Comparison of ENCODE assay signal across 15 cellular contexts in genomic region chr1:179798213-179798863, GRCh38. TPM values are rescaled to one million over a fixed set of nuclear protein-coding genes. Genes with fewer than 3 reads are reported as not detected.
DNase-seq lines count a peak whose midpoint lies in the region; ATAC-seq and TF ChIP-seq lines count a peak whose summit lies in the region.
"Had no signal": no experiment of that assay in that cellular context is flagged by ENCODE, and none has a peak within 500 bp of the region (broad histone marks: within the 10 kb centered on the region; RNA-seq: fewer than 3 reads in every experiment).

No MANE protein-coding gene starts in this region.

- H3K4me1 Mint-ChIP-seq in chondrocyte (ENCODE audit: low read depth) (no peaks in the 10 kb centered on the region), mesothelial cell of epicardium (peaks cover 43% of the 10 kb centered on the region)
- H3K4me1 Mint-ChIP-seq: CD4-positive, alpha-beta memory T cell had no signal

- H3K4me3 Mint-ChIP-seq in chondrocyte (ENCODE audit: unreplicated experiment) (no peak overlapping the region), mesothelial cell of epicardium (no peak overlapping the region)
- H3K4me3 Mint-ChIP-seq: CD4-positive, alpha-beta memory T cell had no signal

- no peaks in the 10 kb centered on the region for H3K36me3 Mint-ChIP-seq in chondrocyte (ENCODE audit: low read depth)
- no peaks in the 10 kb centered on the region for H3K36me3 Mint-ChIP-seq in mesothelial cell of epicardium
- H3K36me3 Mint-ChIP-seq: CD4-positive, alpha-beta memory T cell had no signal

- no peak overlapping the region for H3K4me3 ChIP-seq in heart right ventricle
- H3K4me3 ChIP-seq: A549 had no signal

- H3K36me3 ChIP-seq in heart right ventricle: no peaks in the 10 kb centered on the region

- no peaks in the 10 kb centered on the region for H3K9me3 ChIP-seq in heart right ventricle
- H3K9me3 ChIP-seq: A549, BE2C had no signal

- DNase-seq in chondrocyte (ENCODE audit: low spot score): peak; percentile 53
- no peak for DNase-seq in heart right ventricle
- no peak for DNase-seq in mesothelial cell of epicardium (ENCODE audit: low spot score in 2 of 2, unreplicated experiment in 2 of 2)
- DNase-seq in NCI-H82 (lab: John Stamatoyannopoulos, UW): no peak
- no peak for DNase-seq in islet precursor cell
- no peak for DNase-seq in SW480 (ENCODE audit: low spot score)
- DNase-seq: BE2C; CD4-positive, alpha-beta memory T cell; DMS79 had no signal

- peaks cover 0 to 15% (median 12%) of the 10 kb centered on the region in 9 donors for H3K4me1 ChIP-seq in heart right ventricle
- H3K4me1 ChIP-seq: A549 had no signal

- H3K27ac Mint-ChIP-seq in chondrocyte (ENCODE audit: unreplicated experiment): no peak overlapping the region
- peak overlapping the region; percentile 3 for H3K27ac Mint-ChIP-seq in mesothelial cell of epicardium

- ATAC-seq in heart right ventricle: peak in 5 of 8 donors; percentile 42 to 72 (median 56)
- ATAC-seq: A549, HCT116 had no signal

- TF ChIP-seq CTCF in chondrocyte (IDR thresholded peaks at IDR 0.05) (no peak), heart right ventricle (IDR thresholded peaks at IDR 0.05) (no peak), mesothelial cell of epicardium (IDR thresholded peaks at IDR 0.05; ENCODE audit: unreplicated experiment) (no peak)

- H3K27me3 Mint-ChIP-seq in chondrocyte (ENCODE audit: low read depth) (peaks cover 39% of the 10 kb centered on the region), mesothelial cell of epicardium (ENCODE audit: low read depth) (peaks cover 8% of the 10 kb centered on the region)

- peak overlapping the region in 3 of 10 donors; percentile 5 to 60 (median 37) for H3K27ac ChIP-seq in heart right ventricle
- H3K27ac ChIP-seq: A549, C4-2B, HL-60 had no signal

- intact Hi-C loops in heart right ventricle (cut with DNase I): no loop called here

- no peaks in the 10 kb centered on the region for H3K27me3 ChIP-seq in heart right ventricle
- H3K27me3 ChIP-seq: BE2C had no signal

- H3K9me3 Mint-ChIP-seq in chondrocyte (ENCODE audit: low read depth) (no peaks in the 10 kb centered on the region), mesothelial cell of epicardium (no peaks in the 10 kb centered on the region)
- H3K9me3 Mint-ChIP-seq: CD4-positive, alpha-beta memory T cell had no signal

- 85 to 86% methylated on average over 10 of the region's 10 CpGs for WGBS in heart right ventricle, 2 donors

RNA-seq across cellular contexts. Expression of gene FAM163A, which starts 55.2 kb away (rescaled TPM):
- total RNA-seq in chondrocyte: not detected in 3 replicates
- under 1 TPM in 6 of 10 donors, not detected in 4; 0.07 to 0.30 (median 0.14) TPM for total RNA-seq in heart right ventricle
- polyA plus RNA-seq in heart right ventricle: under 1 TPM; 0.15 to 0.19 TPM
- total RNA-seq in mesothelial cell of epicardium: 10.1 to 10.2 TPM (median 10.1 TPM) in 3 replicates
- total RNA-seq: G401 had no signal
- polyA plus RNA-seq: A549, AG04450 had no signal
